20 cellular contexts compared by ENCODE assay signal in genomic region chr4:80136238-80136637, GRCh38.
DNase-seq lines count a peak whose midpoint lies in the region; ATAC-seq and TF ChIP-seq lines count a peak whose summit lies in the region.
"Had no signal": no experiment of that assay in that cellular context is flagged by ENCODE, and none has a peak within 500 bp of the region (broad histone marks: within the 10 kb centered on the region; RNA-seq: fewer than 3 reads in every experiment).

No MANE protein-coding gene starts in this region.

- no peak for ATAC-seq in DND-41 (ENCODE audit: insufficient read depth, low read depth)
- ATAC-seq in activated CD8-positive, alpha-beta memory T cell treated with anti-CD3 and anti-CD28 coated beads, Interleukin-2, amount 10 ng/mL, durations not matched to agents 7 days and 5 days, result no peak

- CTCF ChIA-PET in activated CD8-positive, alpha-beta memory T cell treated with anti-CD3 and anti-CD28 coated beads, Interleukin-2, amount 10 ng/mL, durations not matched to agents 7 days and 5 days (lab: Charles Lee), result interaction anchor here (5.3 to 6.1 kb wide), 2 partner anchors 9 to 47 kb away, joined by 45 to 65 read pairs; no protein-coding TSS in a partner anchor

- no peaks in the 10 kb centered on the region for H3K27me3 Mint-ChIP-seq in activated CD8-positive, alpha-beta memory T cell treated with anti-CD3 and anti-CD28 coated beads, Interleukin-2, amount 10 ng/mL, durations not matched to agents 7 days and 5 days
- H3K27me3 Mint-ChIP-seq: CD4-positive, alpha-beta T cell had no signal

- H3K4me1 Mint-ChIP-seq in activated CD8-positive, alpha-beta memory T cell treated with anti-CD3 and anti-CD28 coated beads, Interleukin-2, amount 10 ng/mL, durations not matched to agents 7 days and 5 days, result peaks cover 41% of the 10 kb centered on the region

- H3K4me1 ChIP-seq in DND-41 (ENCODE audit: insufficient read depth, low read length), result peaks cover 63% of the 10 kb centered on the region

- no peak overlapping the region for H3K4me3 Mint-ChIP-seq in activated CD8-positive, alpha-beta memory T cell treated with anti-CD3 and anti-CD28 coated beads, Interleukin-2, amount 10 ng/mL, durations not matched to agents 7 days and 5 days
- H3K4me3 Mint-ChIP-seq: CD4-positive, alpha-beta T cell; HFFc6 had no signal

- H4K20me1 ChIP-seq in DND-41 (ENCODE audit: insufficient read depth, low read length), result no peaks in the 10 kb centered on the region

- H3K27me3 ChIP-seq in DND-41 (ENCODE audit: insufficient read depth, low read length, poor library complexity), result no peaks in the 10 kb centered on the region
- H3K27me3 ChIP-seq: BE2C had no signal

- H3K9me3 Mint-ChIP-seq in activated CD8-positive, alpha-beta memory T cell treated with anti-CD3 and anti-CD28 coated beads, Interleukin-2, amount 10 ng/mL, durations not matched to agents 7 days and 5 days (ENCODE audit: low read depth), result peaks cover 3% of the 10 kb centered on the region
- H3K9me3 Mint-ChIP-seq: CD4-positive, alpha-beta T cell; HFFc6 had no signal

- H3K4me3 ChIP-seq in DND-41 (ENCODE audit: low read depth in 1 of 2, low read length in 2 of 2), result no peak overlapping the region
- no peak overlapping the region for H3K4me3 ChIP-seq in lower leg skin (ENCODE audit: low read depth, poor library complexity, severe bottlenecking)

- peak in 2 of 3 experiments; percentile 7 to 63 for DNase-seq in NCI-H1417 (lab: John Stamatoyannopoulos, UW)
- no peak for DNase-seq in NCI-H1417 treated with DMSO at 0.1 percent for 48 hours (lab: John Stamatoyannopoulos, UW)
- DNase-seq in DND-41, result no peak
- peak; percentile 17 for DNase-seq in NCI-H748 treated with DMSO at 0.1 percent for 48 hours (lab: John Stamatoyannopoulos, UW)
- DNase-seq in epithelial cell of prostate (ENCODE audit: low read depth, low spot score), result no peak
- no peak for DNase-seq in activated CD8-positive, alpha-beta memory T cell treated with anti-CD3 and anti-CD28 coated beads, Interleukin-2, amount 10 ng/mL, durations not matched to agents 7 days and 5 days
- no peak for DNase-seq in lower leg skin (ENCODE audit: low spot score in 2 of 2)
- DNase-seq in GF-D8 (lab: John Stamatoyannopoulos, UW), result no peak
- DNase-seq: BE2C; Calu3; CD4-positive, alpha-beta T cell; DMS79 treated with DMSO at 0.1 percent for 48 hours; HFFc6; IMR-90; Karpas-422; NCI-H1105; NCI-H1694 treated with DMSO at 0.1 percent for 48 hours; NCI-H526; SHP77; SK-N-SH had no signal

- WGBS in lower leg skin, 2 donors, result 46 to 64% methylated on average over 1 of the region's 1 CpG

- no peak overlapping the region for H2AFZ ChIP-seq in DND-41 (ENCODE audit: low read depth, low read length)

- intact Hi-C loops in lower leg skin (cut with DNase I; ENCODE audit: low total_unique reads), result no loop called here

- no peak for TF ChIP-seq POLR2A in lower leg skin (IDR thresholded peaks at IDR 0.05)

- TF ChIP-seq CTCF in DND-41 (IDR thresholded peaks at IDR 0.05; ENCODE audit: borderline replicate concordance, extremely low read depth, low read length, poor library complexity, severe bottlenecking) (no peak), lower leg skin (IDR thresholded peaks at IDR 0.05) (no peak)

- H3K4me2 ChIP-seq in DND-41 (ENCODE audit: insufficient read depth, low read length), result no peak overlapping the region
- H3K4me2 ChIP-seq: SK-N-SH had no signal

- H3K36me3 ChIP-seq in DND-41 (ENCODE audit: insufficient read depth, low read length), result no peaks in the 10 kb centered on the region
- H3K36me3 ChIP-seq: BE2C had no signal

- H3K79me2 ChIP-seq in DND-41 (ENCODE audit: insufficient read depth, low read length), result no peaks in the 10 kb centered on the region

- no peaks in the 10 kb centered on the region for H3K9me3 ChIP-seq in DND-41 (ENCODE audit: insufficient read depth, low read length, severe bottlenecking)
- H3K9me3 ChIP-seq: BE2C, SK-N-SH had no signal

- H3K27ac ChIP-seq in DND-41 (ENCODE audit: low read length) (peak overlapping the region; percentile 97), epithelial cell of prostate (peak overlapping the region; percentile 45)

- no peak overlapping the region for H3K9ac ChIP-seq in DND-41 (ENCODE audit: low read depth, low read length)
- H3K9ac ChIP-seq: SK-N-SH had no signal

- no peak overlapping the region for H3K27ac Mint-ChIP-seq in activated CD8-positive, alpha-beta memory T cell treated with anti-CD3 and anti-CD28 coated beads, Interleukin-2, amount 10 ng/mL, durations not matched to agents 7 days and 5 days
- H3K27ac Mint-ChIP-seq: CD4-positive, alpha-beta T cell; HFFc6 had no signal

- H3K36me3 Mint-ChIP-seq in activated CD8-positive, alpha-beta memory T cell treated with anti-CD3 and anti-CD28 coated beads, Interleukin-2, amount 10 ng/mL, durations not matched to agents 7 days and 5 days, result peaks cover 45% of the 10 kb centered on the region

Comparison
In these comparisons a context has a peak if more than half of its experiments do, and no peak if none do; other contexts are left out.
1. DNase-seq: peak in NCI-H1417 (2 of 3) and NCI-H748 treated with DMSO at 0.1 percent for 48 hours (single experiment); none in NCI-H1417 treated with DMSO at 0.1 percent for 48 hours (single experiment), DND-41 (single experiment), epithelial cell of prostate (single experiment), activated CD8-positive, alpha-beta memory T cell treated with anti-CD3 and anti-CD28 coated beads, Interleukin-2, amount 10 ng/mL, durations not matched to agents 7 days and 5 days (single experiment), lower leg skin (0 of 2) and GF-D8 (single experiment).